Comparison of ENCODE assay signal across 15 cellular contexts in the genomic region with DNA sequence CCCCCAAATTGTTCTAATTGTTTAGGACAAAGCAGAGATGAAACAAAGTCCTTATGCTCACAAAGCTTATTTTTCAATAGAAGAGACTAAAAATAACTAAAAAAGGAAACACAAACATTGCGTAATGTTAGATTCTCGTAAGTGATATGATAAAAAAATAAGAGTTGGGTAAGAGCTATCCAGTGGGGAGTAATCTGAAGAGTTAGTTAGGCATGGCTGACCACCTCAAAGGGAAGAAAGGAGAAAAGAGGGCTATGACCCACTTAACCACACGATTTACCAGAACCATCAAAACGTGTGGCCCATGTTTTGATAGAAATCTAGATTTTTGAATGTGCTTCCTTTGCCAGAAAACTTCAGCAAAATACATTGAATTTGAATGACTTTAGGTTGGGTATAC.
"Had no signal": no experiment of that assay in that cellular context is flagged by ENCODE, and none has a peak within 500 bp of the region (broad histone marks: within the 10 kb centered on the region; RNA-seq: fewer than 3 reads in every experiment).

No MANE protein-coding gene starts in this region.

- H3K4me3 Mint-ChIP-seq: activated CD8-positive, alpha-beta memory T cell treated with anti-CD3 and anti-CD28 coated beads, Interleukin-2, amount 10 ng/mL, durations not matched to agents 7 days and 5 days; activated naive CD8-positive, alpha-beta T cell treated with anti-CD3 and anti-CD28 coated beads for 36 hours; activated T-cell treated with anti-CD3 and anti-CD28 coated beads, Interleukin-2, amount 50 U/mL, for 4 hours; neural crest cell; T-helper 2 cell treated with Interferon-gamma antibody and Interleukin-4, amounts not matched to agents 5 μg/mL and 100 μg/mL, for 36 hours had no signal

- H3K4me3 ChIP-seq: ascending aorta, cardiac muscle cell, gastroesophageal sphincter, ovary, skin epidermis, tibial artery, vagina had no signal

- H3K36me3 ChIP-seq: ascending aorta, cardiac muscle cell, gastroesophageal sphincter, ovary, tibial artery, vagina had no signal

- H3K27ac Mint-ChIP-seq: activated CD8-positive, alpha-beta memory T cell treated with anti-CD3 and anti-CD28 coated beads, Interleukin-2, amount 10 ng/mL, durations not matched to agents 7 days and 5 days; activated naive CD8-positive, alpha-beta T cell treated with anti-CD3 and anti-CD28 coated beads for 36 hours; T-helper 2 cell treated with Interferon-gamma antibody and Interleukin-4, amounts not matched to agents 5 μg/mL and 100 μg/mL, for 36 hours had no signal

- H3K4me1 Mint-ChIP-seq: activated CD8-positive, alpha-beta memory T cell treated with anti-CD3 and anti-CD28 coated beads, Interleukin-2, amount 10 ng/mL, durations not matched to agents 7 days and 5 days; activated naive CD8-positive, alpha-beta T cell treated with anti-CD3 and anti-CD28 coated beads for 36 hours; neural crest cell had no signal

- H3K36me3 Mint-ChIP-seq: activated CD8-positive, alpha-beta memory T cell treated with anti-CD3 and anti-CD28 coated beads, Interleukin-2, amount 10 ng/mL, durations not matched to agents 7 days and 5 days; activated naive CD8-positive, alpha-beta T cell treated with anti-CD3 and anti-CD28 coated beads for 36 hours had no signal

- H3K9me3 ChIP-seq: ascending aorta, gastroesophageal sphincter, ovary, tibial artery, vagina had no signal

- H3K27ac ChIP-seq: ascending aorta, cardiac muscle cell, gastroesophageal sphincter, ovary, skin epidermis, tibial artery, vagina had no signal

- H3K27me3 Mint-ChIP-seq: activated CD8-positive, alpha-beta memory T cell treated with anti-CD3 and anti-CD28 coated beads, Interleukin-2, amount 10 ng/mL, durations not matched to agents 7 days and 5 days; activated naive CD8-positive, alpha-beta T cell treated with anti-CD3 and anti-CD28 coated beads for 36 hours had no signal

- DNase-seq: activated CD4-positive, alpha-beta T cell treated with anti-CD3 and anti-CD28 coated beads, Interleukin-2, amount 50 U/mL, for 4 hours; activated CD8-positive, alpha-beta memory T cell treated with anti-CD3 and anti-CD28 coated beads, Interleukin-2, amount 10 ng/mL, durations not matched to agents 7 days and 5 days; activated effector memory CD4-positive, alpha-beta T cell treated with anti-CD3 and anti-CD28 coated beads, Interleukin-2, amount 50 U/mL, for 16 hours; activated naive CD8-positive, alpha-beta T cell treated with anti-CD3 and anti-CD28 coated beads for 36 hours; activated T-cell treated with anti-CD3 and anti-CD28 coated beads, Interleukin-2, amount 50 U/mL, for 4 hours; left ventricle myocardium superior; ovary; tibial artery had no signal

- H3K4me1 ChIP-seq: ascending aorta, gastroesophageal sphincter, vagina had no signal

- H3K27me3 ChIP-seq: ascending aorta, cardiac muscle cell, gastroesophageal sphincter, ovary, tibial artery, vagina had no signal

- H3K9me3 Mint-ChIP-seq: activated T-cell treated with anti-CD3 and anti-CD28 coated beads, Interleukin-2, amount 50 U/mL, for 4 hours had no signal
